Comparison of ENCODE assay signal across 21 cellular contexts in the genomic region with DNA sequence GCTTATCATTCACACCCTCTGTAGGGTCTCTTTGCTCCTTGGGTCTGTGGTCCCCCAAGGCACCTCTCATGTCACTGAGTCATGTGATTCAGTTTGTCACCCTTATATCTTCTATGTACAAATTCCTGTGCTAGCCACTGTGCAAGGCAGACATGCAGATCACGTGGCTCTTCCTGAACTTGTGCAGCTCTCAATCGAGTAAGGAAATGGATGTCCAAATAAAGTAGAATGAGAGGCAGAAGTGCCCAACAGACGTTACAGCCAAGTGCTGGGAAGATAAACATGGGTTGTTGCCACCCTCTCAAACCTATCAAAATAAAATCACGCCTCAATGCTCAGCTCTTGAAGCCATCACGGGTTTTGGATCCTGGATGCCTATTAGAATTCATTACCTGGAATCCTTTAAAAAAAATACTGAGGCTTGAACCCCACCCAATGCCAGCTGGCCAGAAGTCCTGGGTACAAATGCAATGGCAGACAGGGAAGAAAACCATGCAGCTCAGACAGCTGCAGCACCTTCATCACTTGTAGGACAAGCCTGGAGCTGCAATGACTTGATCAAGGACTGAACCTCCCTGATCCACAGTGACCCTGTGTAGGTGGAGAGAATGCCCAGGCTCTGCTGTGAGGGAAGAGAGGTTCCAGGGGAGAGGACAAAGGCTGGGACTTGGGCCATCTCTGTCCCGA.
A peak's percentile ranks its signal among the peaks of the same experiment; 100 is the strongest.
DNase-seq lines count a peak whose midpoint lies in the region; ATAC-seq and TF ChIP-seq lines count a peak whose summit lies in the region.
"Had no signal": no experiment of that assay in that cellular context is flagged by ENCODE, and none has a peak within 500 bp of the region (broad histone marks: within the 10 kb centered on the region; RNA-seq: fewer than 3 reads in every experiment).

No MANE protein-coding gene starts in this region.

- H3K4me3 ChIP-seq in BLaER1 treated with 17β-estradiol and CSF1 and Interleukin-3, amounts not matched to agents 10 nM and 100 nM, result no peak overlapping the region
- H3K4me3 ChIP-seq in tibial nerve, result no peak overlapping the region

- intact Hi-C loops in left cardiac atrium (cut with DNase I), result loop anchor here in 1 of 2 donors (5.0 to 10.0 kb wide), 2 partner anchors 58 to 165 kb away; no protein-coding TSS in a partner anchor

- H3K27me3 ChIP-seq in BLaER1 treated with 17β-estradiol and CSF1 and Interleukin-3, amounts not matched to agents 10 nM and 100 nM, result peaks cover 0 to 9% (median 0%) of the 10 kb centered on the region in 11 experiments; a peak in 1 of 22 replicates
- peaks cover 0 to 5% of the 10 kb centered on the region in 2 donors for H3K27me3 ChIP-seq in tibial nerve

- no peaks in the 10 kb centered on the region for H3K36me3 ChIP-seq in BLaER1 treated with 17β-estradiol and CSF1 and Interleukin-3, amounts not matched to agents 10 nM and 100 nM
- H3K36me3 ChIP-seq in tibial nerve, result no peaks in the 10 kb centered on the region

- no peak overlapping the region for H3K27ac ChIP-seq in BLaER1 treated with 17β-estradiol and CSF1 and Interleukin-3, amounts not matched to agents 10 nM and 100 nM
- H3K27ac ChIP-seq in caudate nucleus (ENCODE audit: low read depth, low read length), result peak overlapping the region; percentile 36
- peak overlapping the region; percentile 55 for H3K27ac ChIP-seq in substantia nigra (ENCODE audit: low read depth, low read length, poor library complexity, severe bottlenecking)
- no peak overlapping the region for H3K27ac ChIP-seq in tibial nerve
- H3K27ac ChIP-seq: C4-2B, HL-60 had no signal

- no peak for TF ChIP-seq CTCF in tibial nerve (IDR thresholded peaks at IDR 0.05)

- H4K20me1 ChIP-seq in BLaER1 treated with 17β-estradiol and CSF1 and Interleukin-3, amounts not matched to agents 10 nM and 100 nM, result no peaks in the 10 kb centered on the region

- DNase-seq in caudate nucleus (lab: John Stamatoyannopoulos, UW) (no peak), left cardiac atrium (no peak), substantia nigra (lab: John Stamatoyannopoulos, UW) (no peak), GM03348 (ENCODE audit: low spot score) (no peak), GM19238 (ENCODE audit: insufficient read length, low spot score) (no peak), tibial nerve (ENCODE audit: low spot score in 2 of 2) (no peak)
- DNase-seq: CD8-positive, alpha-beta memory T cell; DMS153; DND-41; Karpas-422; NCI-H1092 treated with DMSO at 0.1 percent for 48 hours; NCI-H1436 treated with DMSO at 0.1 percent for 48 hours; NCI-H187 treated with DMSO at 0.1 percent for 48 hours; NCI-H2107; NCI-H774; RPMI8226; SHP77 treated with DMSO at 0.1 percent for 48 hours had no signal

- no peak for TF ChIP-seq POLR2A in tibial nerve (IDR thresholded peaks at IDR 0.05)

- H3K9ac ChIP-seq in BLaER1 treated with 17β-estradiol and CSF1 and Interleukin-3, amounts not matched to agents 10 nM and 100 nM, result no peak overlapping the region

- H3K4me2 ChIP-seq in BLaER1 treated with 17β-estradiol and CSF1 and Interleukin-3, amounts not matched to agents 10 nM and 100 nM, result peak overlapping the region in 10 of 11 experiments; percentile 5 to 76 (median 66); a peak in 15 of 22 replicates

- H3K4me1 ChIP-seq in BLaER1 treated with 17β-estradiol and CSF1 and Interleukin-3, amounts not matched to agents 10 nM and 100 nM, result peaks cover 28 to 42% (median 35%) of the 10 kb centered on the region in 10 experiments
- peaks cover 0 to 10% (median 0%) of the 10 kb centered on the region in 4 donors for H3K4me1 ChIP-seq in tibial nerve

- no peak for TF ChIP-seq EP300 in tibial nerve (IDR thresholded peaks at IDR 0.05)

- peak; percentile 58 to 68 for ATAC-seq in left cardiac atrium
- ATAC-seq: HCT116 had no signal

- H3K9me3 ChIP-seq in BLaER1 treated with 17β-estradiol and CSF1 and Interleukin-3, amounts not matched to agents 10 nM and 100 nM (replicated peaks in 1 of 11), result peaks cover 0 to 3% (median 0%) of the 10 kb centered on the region in 11 experiments; a peak in 7 of 22 replicates
- H3K9me3 ChIP-seq in tibial nerve, result no peaks in the 10 kb centered on the region

- WGBS in tibial nerve, 2 donors, result 68 to 71% methylated on average over 6 of the region's 6 CpGs

Comparison
In these comparisons a context has a peak if more than half of its experiments do, and no peak if none do; other contexts are left out.
1. H3K27ac ChIP-seq: peak in caudate nucleus (single experiment) and substantia nigra (single experiment); none in BLaER1 treated with 17β-estradiol and CSF1 and Interleukin-3, amounts not matched to agents 10 nM and 100 nM (0 of 11) and tibial nerve (0 of 4).